8 cellular contexts compared by ENCODE assay signal in the genomic region with DNA sequence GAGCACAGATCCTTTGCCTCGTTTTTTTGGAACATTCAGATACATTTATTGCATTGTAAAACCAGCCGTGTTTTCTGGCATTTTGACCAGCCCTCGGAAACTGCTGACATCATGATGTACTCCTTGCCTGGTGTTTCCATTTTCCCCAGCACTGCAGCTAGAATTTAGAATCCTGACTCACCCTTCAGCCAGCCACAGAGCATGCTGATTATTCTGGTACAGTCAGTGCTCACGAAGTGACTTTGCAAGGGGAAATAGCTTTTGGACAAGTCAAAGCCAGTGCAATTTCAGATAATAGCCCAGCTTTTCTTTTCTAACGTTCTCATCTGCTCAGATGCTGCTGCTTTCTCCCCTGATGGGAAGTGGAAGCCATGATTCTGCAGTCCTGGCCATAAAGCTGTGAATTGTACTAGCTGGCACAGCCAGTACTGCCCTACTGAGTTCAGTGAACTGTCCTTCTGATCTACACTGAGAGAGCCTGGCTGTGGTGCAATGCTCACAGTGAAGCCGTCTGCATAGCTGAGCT. TPM values are rescaled to one million over a fixed set of nuclear protein-coding genes. Genes with fewer than 3 reads are reported as not detected.
DNase-seq lines count a peak whose midpoint lies in the region; ATAC-seq and TF ChIP-seq lines count a peak whose summit lies in the region.

No MANE protein-coding gene starts in this region.

- H3K27ac ChIP-seq in cardiac muscle cell: peak overlapping the region; percentile 26

- H3K36me3 Mint-ChIP-seq in activated naive CD4-positive, alpha-beta T cell treated with anti-CD3 and anti-CD28 coated beads for 36 hours (ENCODE audit: low read depth): no peaks in the 10 kb centered on the region

- H3K36me3 ChIP-seq in cardiac muscle cell: no peaks in the 10 kb centered on the region

- H3K27me3 ChIP-seq in cardiac muscle cell: no peaks in the 10 kb centered on the region

- H3K9me3 ChIP-seq in cardiac muscle cell (ENCODE audit: low read depth): no peaks in the 10 kb centered on the region

- H3K4me3 ChIP-seq in WI38 (ENCODE audit: low read depth, low read length): peak overlapping the region; percentile 34
- no peak overlapping the region for H3K4me3 ChIP-seq in cardiac muscle cell

- CTCF ChIA-PET in activated naive CD4-positive, alpha-beta T cell treated with anti-CD3 and anti-CD28 coated beads for 36 hours (lab: Charles Lee): interaction anchor here (0.7 to 1.8 kb wide), 4 partner anchors 9 to 153 kb away, joined by 3 to 6 read pairs (median 3); no protein-coding TSS in a partner anchor

- H3K4me3 Mint-ChIP-seq in activated naive CD4-positive, alpha-beta T cell treated with anti-CD3 and anti-CD28 coated beads for 36 hours: no peak overlapping the region

- no peaks in the 10 kb centered on the region for H3K9me3 Mint-ChIP-seq in activated naive CD4-positive, alpha-beta T cell treated with anti-CD3 and anti-CD28 coated beads for 36 hours

- intact Hi-C loops in activated naive CD4-positive, alpha-beta T cell treated with anti-CD3 and anti-CD28 coated beads for 36 hours (cut with micrococcal nuclease): no loop called here

- DNase-seq in HPDE6-E6E7 (ENCODE audit: extremely low spot score): peak; percentile 60
- DNase-seq in cardiac muscle cell (ENCODE audit: low read depth in 1 of 2, low spot score in 1 of 2): peak in 1 of 2 donors; percentile 95
- DNase-seq in renal cortical epithelial cell (ENCODE audit: low read depth): peak; percentile 91
- DNase-seq in activated naive CD4-positive, alpha-beta T cell treated with anti-CD3 and anti-CD28 coated beads for 36 hours: no peak
- DNase-seq in NCI-H2029 treated with DMSO at 0.1 percent for 48 hours (lab: John Stamatoyannopoulos, UW): no peak

- no peaks in the 10 kb centered on the region for H3K4me1 Mint-ChIP-seq in activated naive CD4-positive, alpha-beta T cell treated with anti-CD3 and anti-CD28 coated beads for 36 hours (ENCODE audit: low read depth)

- no peak overlapping the region for H3K27ac Mint-ChIP-seq in activated naive CD4-positive, alpha-beta T cell treated with anti-CD3 and anti-CD28 coated beads for 36 hours

- H3K27me3 Mint-ChIP-seq in activated naive CD4-positive, alpha-beta T cell treated with anti-CD3 and anti-CD28 coated beads for 36 hours (ENCODE audit: low read depth): no peaks in the 10 kb centered on the region

- no peaks in the 10 kb centered on the region for H3K4me1 ChIP-seq in cardiac muscle cell (ENCODE audit: low read depth)

- ATAC-seq in GM21619 (IDR thresholded peaks at IDR 0.05; ENCODE audit: unreplicated experiment) (no peak), GM19324 (IDR thresholded peaks at IDR 0.05; ENCODE audit: low FRiP score, unreplicated experiment) (no peak)

- no peak for TF ChIP-seq CTCF in WI38 (IDR thresholded peaks at IDR 0.05; ENCODE audit: low read depth, low read length)
- no peak for TF ChIP-seq CTCF in cardiac muscle cell (IDR thresholded peaks at IDR 0.05; ENCODE audit: low read depth, low read length)

RNA-seq across cellular contexts. Expression of a gene that starts 12.1 kb away (rescaled TPM):
- 285 and 377 TPM in 2 replicates for total RNA-seq in cardiac muscle cell
- 448 and 619 TPM in 2 replicates for polyA plus RNA-seq in cardiac muscle cell
- total RNA-seq in renal cortical epithelial cell: 276 and 290 TPM in 2 replicates
- 100 to 1,000 TPM; 490 to 500 TPM for total RNA-seq in activated naive CD4-positive, alpha-beta T cell treated with anti-CD3 and anti-CD28 coated beads for 36 hours

RNA-seq across cellular contexts. Expression of a gene that starts 34.9 kb away (rescaled TPM):
- 17.5 and 20.1 TPM in 2 replicates for total RNA-seq in cardiac muscle cell
- 44.7 and 51.9 TPM in 2 replicates for polyA plus RNA-seq in cardiac muscle cell
- total RNA-seq in renal cortical epithelial cell: 18.7 and 19.8 TPM in 2 replicates
- total RNA-seq in activated naive CD4-positive, alpha-beta T cell treated with anti-CD3 and anti-CD28 coated beads for 36 hours: 10 to 100 TPM; 56.8 to 65.4 TPM

RNA-seq across cellular contexts. Expression of a gene that starts 53.6 kb away (rescaled TPM):
- total RNA-seq in cardiac muscle cell (114 and 137 TPM in 2 replicates), renal cortical epithelial cell (240 and 286 TPM in 2 replicates)
- 128 and 154 TPM in 2 replicates for polyA plus RNA-seq in cardiac muscle cell
- 100 to 1,000 TPM; 125 to 128 TPM for total RNA-seq in activated naive CD4-positive, alpha-beta T cell treated with anti-CD3 and anti-CD28 coated beads for 36 hours

Comparison
In these comparisons a context has a peak if more than half of its experiments do, and no peak if none do; other contexts are left out.
1. DNase-seq: peak in HPDE6-E6E7 (single experiment) and renal cortical epithelial cell (single experiment); none in activated naive CD4-positive, alpha-beta T cell treated with anti-CD3 and anti-CD28 coated beads for 36 hours (single experiment) and NCI-H2029 treated with DMSO at 0.1 percent for 48 hours (single experiment).